Comparison of ENCODE assay signal across 12 cellular contexts in genomic region chr15:85401108-85401765, GRCh38. TPM values are rescaled to one million over a fixed set of nuclear protein-coding genes. Genes with fewer than 3 reads are reported as not detected.
A peak's percentile ranks its signal among the peaks of the same experiment; 100 is the strongest.
DNase-seq lines count a peak whose midpoint lies in the region; ATAC-seq and TF ChIP-seq lines count a peak whose summit lies in the region.
"Had no signal": no experiment of that assay in that cellular context is flagged by ENCODE, and none has a peak within 500 bp of the region (broad histone marks: within the 10 kb centered on the region; RNA-seq: fewer than 3 reads in every experiment).

No MANE protein-coding gene starts in this region.

- ATAC-seq in GM19351 (IDR thresholded peaks at IDR 0.05; ENCODE audit: unreplicated experiment) (peak; percentile 78), HG03457 (IDR thresholded peaks at IDR 0.05; ENCODE audit: unreplicated experiment) (peak; percentile 48), GM18505 (IDR thresholded peaks at IDR 0.05; ENCODE audit: unreplicated experiment) (no peak)
- ATAC-seq: K562 had no signal

- no peaks in the 10 kb centered on the region for H3K27me3 Mint-ChIP-seq in CD8-positive, alpha-beta memory T cell

- peaks cover 45% of the 10 kb centered on the region for H3K4me1 ChIP-seq in CD8-positive, alpha-beta memory T cell (ENCODE audit: insufficient read depth, low read length)
- peaks cover 74 to 92% (median 85%) of the 10 kb centered on the region in 4 donors for H3K4me1 ChIP-seq in esophagus muscularis mucosa
- H3K4me1 ChIP-seq in BE2C, result peaks cover 12% of the 10 kb centered on the region

- POLR2A ChIA-PET in CD8-positive, alpha-beta memory T cell (lab: Charles Lee), result interaction anchor here (1.8 kb wide), 1 partner anchor 12 kb away, joined by 5 read pairs; no protein-coding TSS in a partner anchor

- WGBS in esophagus muscularis mucosa, result 82% methylated on average over 4 of the region's 4 CpGs

- H3K4me1 Mint-ChIP-seq in CD8-positive, alpha-beta memory T cell, result peaks cover 64 to 89% (median 85%) of the 10 kb centered on the region in 3 donors

- peaks cover 0 to 2% (median 0%) of the 10 kb centered on the region in 3 donors for H3K36me3 Mint-ChIP-seq in CD8-positive, alpha-beta memory T cell

- H3K9me3 Mint-ChIP-seq in CD8-positive, alpha-beta memory T cell, result no peaks in the 10 kb centered on the region

- no peaks in the 10 kb centered on the region for H3K9me3 ChIP-seq in CD8-positive, alpha-beta memory T cell (ENCODE audit: low read length)
- H3K9me3 ChIP-seq in esophagus muscularis mucosa (no peaks in the 10 kb centered on the region), BE2C (no peaks in the 10 kb centered on the region)

- no peak for TF ChIP-seq POLR2A in esophagus muscularis mucosa (IDR thresholded peaks at IDR 0.05; ENCODE audit: low read depth)
- TF ChIP-seq POLR2A in GM18505 (IDR thresholded peaks at IDR 0.05; ENCODE audit: borderline replicate concordance, extremely low read depth, insufficient read depth, insufficient read length), result no peak

- H3K4me3 ChIP-seq in CD8-positive, alpha-beta memory T cell (ENCODE audit: low read length), result no peak overlapping the region
- H3K4me3 ChIP-seq in esophagus muscularis mucosa (no peak overlapping the region), BE2C (ENCODE audit: low read depth, low read length) (no peak overlapping the region)
- H3K4me3 ChIP-seq: K562, skin epidermis had no signal

- CTCF ChIA-PET in CD8-positive, alpha-beta memory T cell (lab: Charles Lee), result interaction anchor here (0.9 to 2.1 kb wide), 3 partner anchors 21 to 105 kb away, joined by 3 to 9 read pairs (median 4); partner anchors contain the start of gene AKAP13

- intact Hi-C loops in esophagus muscularis mucosa (cut with DNase I), result no loop called here

- H3K27ac Mint-ChIP-seq in CD8-positive, alpha-beta memory T cell, result peak overlapping the region in 6 of 8 donors; percentile 6 to 80 (median 44)

- H3K27me3 ChIP-seq in CD8-positive, alpha-beta memory T cell (ENCODE audit: insufficient read depth, low read length, poor library complexity, severe bottlenecking), result no peaks in the 10 kb centered on the region
- H3K27me3 ChIP-seq in esophagus muscularis mucosa, result no peaks in the 10 kb centered on the region
- no peaks in the 10 kb centered on the region for H3K27me3 ChIP-seq in BE2C

- no peak for TF ChIP-seq CTCF in esophagus muscularis mucosa (IDR thresholded peaks at IDR 0.05)
- no peak for TF ChIP-seq CTCF in BE2C (IDR thresholded peaks at IDR 0.05; ENCODE audit: low read depth, low read length)

- DNase-seq in CD8-positive, alpha-beta memory T cell, result no peak
- DNase-seq in esophagus muscularis mucosa (ENCODE audit: extremely low spot score) (no peak), DMS79 (lab: John Stamatoyannopoulos, UW) (no peak), BE2C (no peak), Ammon's horn (ENCODE audit: low spot score) (no peak)
- DNase-seq: NCI-H510A, T-helper 9 cell had no signal

- H3K27ac ChIP-seq in CD8-positive, alpha-beta memory T cell (ENCODE audit: low read depth, low read length), result no peak overlapping the region
- H3K27ac ChIP-seq in esophagus muscularis mucosa (replicated peaks in 1 of 4), result peak overlapping the region in 3 of 4 donors; percentile 52 to 74 (median 66)

- H3K36me3 ChIP-seq in CD8-positive, alpha-beta memory T cell (ENCODE audit: insufficient read depth, low read length), result no peaks in the 10 kb centered on the region
- H3K36me3 ChIP-seq in esophagus muscularis mucosa, result no peaks in the 10 kb centered on the region
- H3K36me3 ChIP-seq in BE2C, result no peaks in the 10 kb centered on the region

- H3K4me3 Mint-ChIP-seq in CD8-positive, alpha-beta memory T cell, result peak overlapping the region in 3 of 7 donors; percentile 2 to 73 (median 42)

- TF ChIP-seq EP300 in esophagus muscularis mucosa (IDR thresholded peaks at IDR 0.05), result no peak

RNA-seq across cellular contexts. Expression of gene AKAP13, which starts 20.8 kb away (rescaled TPM):
- total RNA-seq in CD8-positive, alpha-beta memory T cell, result 100 to 1,000 TPM; 109 to 113 TPM
- 234 TPM for polyA plus RNA-seq in CD8-positive, alpha-beta memory T cell
- total RNA-seq in esophagus muscularis mucosa, result 100 to 1,000 TPM; 232 to 323 (median 284) TPM
- 29.8 TPM for polyA plus RNA-seq in BE2C (2012; ENCODE audit: insufficient read depth, insufficient read length, low read depth)
